In genomic region chr7:30837581-30837980, GRCh38 we compare ENCODE assay signal across 14 cellular contexts.
DNase-seq lines count a peak whose midpoint lies in the region; ATAC-seq and TF ChIP-seq lines count a peak whose summit lies in the region.
"Had no signal": no experiment of that assay in that cellular context is flagged by ENCODE, and none has a peak within 500 bp of the region (broad histone marks: within the 10 kb centered on the region; RNA-seq: fewer than 3 reads in every experiment).

No MANE protein-coding gene starts in this region.

- ATAC-seq in activated CD8-positive, alpha-beta memory T cell treated with anti-CD3 and anti-CD28 coated beads, Interleukin-2, amount 10 ng/mL, durations not matched to agents 7 days and 5 days: no peak

- H3K4me1 ChIP-seq in spleen: no peaks in the 10 kb centered on the region
- H3K4me1 ChIP-seq: HAP-1 had no signal

- H3K36me3 ChIP-seq in spleen: peaks cover 0 to 45% (median 3%) of the 10 kb centered on the region in 6 donors
- H3K36me3 ChIP-seq: HAP-1 had no signal

- no peak overlapping the region for H3K27ac ChIP-seq in spleen
- H3K27ac ChIP-seq: BLaER1 had no signal

- H3K9me3 Mint-ChIP-seq in activated CD8-positive, alpha-beta memory T cell treated with anti-CD3 and anti-CD28 coated beads, Interleukin-2, amount 10 ng/mL, durations not matched to agents 7 days and 5 days (ENCODE audit: low read depth): peaks cover 13% of the 10 kb centered on the region

- H3K27me3 ChIP-seq in spleen (replicated peaks in 1 of 7): no peaks in the 10 kb centered on the region
- H3K27me3 ChIP-seq: BLaER1 had no signal

- peaks cover 5 to 30% (median 23%) of the 10 kb centered on the region in 8 donors for H3K9me3 ChIP-seq in spleen

- H3K4me1 Mint-ChIP-seq in activated CD8-positive, alpha-beta memory T cell treated with anti-CD3 and anti-CD28 coated beads, Interleukin-2, amount 10 ng/mL, durations not matched to agents 7 days and 5 days: no peaks in the 10 kb centered on the region
- H3K4me1 Mint-ChIP-seq: CD14-positive monocyte; CD4-positive, alpha-beta memory T cell had no signal

- CTCF ChIA-PET in activated CD8-positive, alpha-beta memory T cell treated with anti-CD3 and anti-CD28 coated beads, Interleukin-2, amount 10 ng/mL, durations not matched to agents 7 days and 5 days (lab: Charles Lee): no interaction called here

- H3K36me3 Mint-ChIP-seq in activated CD8-positive, alpha-beta memory T cell treated with anti-CD3 and anti-CD28 coated beads, Interleukin-2, amount 10 ng/mL, durations not matched to agents 7 days and 5 days: peaks cover 9% of the 10 kb centered on the region
- H3K36me3 Mint-ChIP-seq: CD14-positive monocyte had no signal

- peak; percentile 30 for DNase-seq in ELF-1 (ENCODE audit: low read depth, low spot score)
- peak; percentile 16 for DNase-seq in activated CD8-positive, alpha-beta memory T cell treated with anti-CD3 and anti-CD28 coated beads, Interleukin-2, amount 10 ng/mL, durations not matched to agents 7 days and 5 days
- DNase-seq in mesenteric fat pad (ENCODE audit: low spot score): peak; percentile 55
- peak; percentile 15 for DNase-seq in ureter (ENCODE audit: low spot score)
- DNase-seq in anterior cingulate cortex (lab: John Stamatoyannopoulos, UW): no peak
- no peak for DNase-seq in COLO668 (lab: John Stamatoyannopoulos, UW; ENCODE audit: unreplicated experiment)
- no peak for DNase-seq in spleen
- DNase-seq: 8988T; Calu3; CD4-positive, alpha-beta memory T cell; DMS79 treated with DMSO at 0.1 percent for 48 hours had no signal

- TF ChIP-seq CTCF in spleen (IDR thresholded peaks at IDR 0.05 in 8 of 11, conservative IDR thresholded peaks at IDR 0.05 in 3 of 11): no peak

- TF ChIP-seq POLR2A in spleen (IDR thresholded peaks at IDR 0.05): no peak

- no peak overlapping the region for H3K27ac Mint-ChIP-seq in activated CD8-positive, alpha-beta memory T cell treated with anti-CD3 and anti-CD28 coated beads, Interleukin-2, amount 10 ng/mL, durations not matched to agents 7 days and 5 days
- H3K27ac Mint-ChIP-seq: CD14-positive monocyte; CD4-positive, alpha-beta memory T cell had no signal

- 87 to 98% (median 90%) methylated on average over 4 of the region's 4 CpGs for WGBS in spleen, 5 donors

- H3K4me3 Mint-ChIP-seq in activated CD8-positive, alpha-beta memory T cell treated with anti-CD3 and anti-CD28 coated beads, Interleukin-2, amount 10 ng/mL, durations not matched to agents 7 days and 5 days: no peak overlapping the region
- H3K4me3 Mint-ChIP-seq: CD14-positive monocyte; CD4-positive, alpha-beta memory T cell had no signal

- H3K4me3 ChIP-seq in spleen: no peak overlapping the region
- H3K4me3 ChIP-seq: BLaER1, HAP-1 had no signal

- no peaks in the 10 kb centered on the region for H3K27me3 Mint-ChIP-seq in activated CD8-positive, alpha-beta memory T cell treated with anti-CD3 and anti-CD28 coated beads, Interleukin-2, amount 10 ng/mL, durations not matched to agents 7 days and 5 days
- H3K27me3 Mint-ChIP-seq: CD4-positive, alpha-beta memory T cell had no signal

- intact Hi-C loops in spleen (cut with DNase I; ENCODE audit: low total_unique reads): no loop called here

Comparison
In these comparisons a context has a peak if more than half of its experiments do, and no peak if none do; other contexts are left out.
1. DNase-seq: peak in ELF-1 (single experiment), activated CD8-positive, alpha-beta memory T cell treated with anti-CD3 and anti-CD28 coated beads, Interleukin-2, amount 10 ng/mL, durations not matched to agents 7 days and 5 days (single experiment), mesenteric fat pad (single experiment) and ureter (single experiment); none in anterior cingulate cortex (0 of 58), COLO668 (single experiment) and spleen (single experiment).